Comparison of ENCODE assay signal across 1 cellular context in genomic region chr3:159787191-159787590, GRCh38.
TF ChIP-seq lines count a peak whose summit lies in the region.

No MANE protein-coding gene starts in this region.

TF ChIP-seq in HEK293, 187 proteins besides CTCF, POLR2A, EP300 and RAD21 (continued from another document and continues in another):
- TF ChIP-seq ZNF148 (tag by site-specific recombination; IDR thresholded peaks at IDR 0.05; ENCODE audit: borderline replicate concordance), result no peak
- no peak for TF ChIP-seq ZNF677 (tag by site-specific recombination; IDR thresholded peaks at IDR 0.05)
- 0 out of 2 replicates have a peak, but pooled peaks have one; percentile 12 for TF ChIP-seq ZNF660 (tag by site-specific recombination; IDR thresholded peaks at IDR 0.05)
- TF ChIP-seq ZNF529 (tag by site-specific recombination; IDR thresholded peaks at IDR 0.05; ENCODE audit: insufficient replicate concordance), result no peak
- no peak for TF ChIP-seq ZNF292 (tag by site-specific recombination; IDR thresholded peaks at IDR 0.05; ENCODE audit: borderline replicate concordance, low read depth)
- no peak for TF ChIP-seq PRDM6 (tag by site-specific recombination; IDR thresholded peaks at IDR 0.05)
- no peak for TF ChIP-seq ZNF704 (tag by site-specific recombination; IDR thresholded peaks at IDR 0.05)
- no peak for TF ChIP-seq ZNF133 (tag by site-specific recombination; IDR thresholded peaks at IDR 0.05)
- TF ChIP-seq SP3 (tag by site-specific recombination; IDR thresholded peaks at IDR 0.05), result no peak
- TF ChIP-seq ZNF398 (tag by site-specific recombination; IDR thresholded peaks at IDR 0.05), result no peak
- no peak for TF ChIP-seq ZNF585B (tag by site-specific recombination; IDR thresholded peaks at IDR 0.05)
- no peak for TF ChIP-seq SP2 (tag by site-specific recombination; IDR thresholded peaks at IDR 0.05)
- no peak for TF ChIP-seq ZNF560 (tag by site-specific recombination; IDR thresholded peaks at IDR 0.05; ENCODE audit: borderline replicate concordance)
- TF ChIP-seq ZNF792 (tag by site-specific recombination; IDR thresholded peaks at IDR 0.05), result no peak
- TF ChIP-seq ZNF488 (tag by site-specific recombination; IDR thresholded peaks at IDR 0.05), result no peak
- no peak for TF ChIP-seq AEBP2 (tag by site-specific recombination; IDR thresholded peaks at IDR 0.05; ENCODE audit: borderline replicate concordance)
- no peak for TF ChIP-seq ZNF157 (tag by site-specific recombination; IDR thresholded peaks at IDR 0.05)
- no peak for TF ChIP-seq ZNF146 (tag by site-specific recombination; IDR thresholded peaks at IDR 0.05)
- no peak for TF ChIP-seq ZNF747 (tag by site-specific recombination; IDR thresholded peaks at IDR 0.05)
- no peak for TF ChIP-seq ZNF350 (tag by site-specific recombination; IDR thresholded peaks at IDR 0.05)
- peak; percentile 30; the same call in 1 of the 2 replicates for TF ChIP-seq GLIS1 (tag by site-specific recombination; IDR thresholded peaks at IDR 0.05)
- TF ChIP-seq ZFHX2 (tag by site-specific recombination; conservative IDR thresholded peaks at IDR 0.05), result no peak
- TF ChIP-seq REPIN1 (tag by site-specific recombination; IDR thresholded peaks at IDR 0.05; ENCODE audit: low read depth), result no peak
- no peak for TF ChIP-seq TSHZ1 (tag by site-specific recombination; IDR thresholded peaks at IDR 0.05; ENCODE audit: borderline replicate concordance)
- no peak for TF ChIP-seq ZNF280D (tag by site-specific recombination; IDR thresholded peaks at IDR 0.05)
- 0 out of 2 replicates have a peak, but pooled peaks have one; percentile 6 for TF ChIP-seq OSR2 (tag by site-specific recombination; IDR thresholded peaks at IDR 0.05)
- TF ChIP-seq ZNF600 (tag by site-specific recombination; IDR thresholded peaks at IDR 0.05), result peak; percentile 57
- TF ChIP-seq ZEB2 (tag by site-specific recombination; IDR thresholded peaks at IDR 0.05), result no peak
- no peak for TF ChIP-seq ZNF514 (tag by site-specific recombination; IDR thresholded peaks at IDR 0.05)
- no peak for TF ChIP-seq ZNF202 (tag by site-specific recombination; IDR thresholded peaks at IDR 0.05; ENCODE audit: borderline replicate concordance)
- TF ChIP-seq YY1 (tag by site-specific recombination; IDR thresholded peaks at IDR 0.05), result no peak
- no peak for TF ChIP-seq ZNF626 (tag by site-specific recombination; IDR thresholded peaks at IDR 0.05)
- no peak for TF ChIP-seq ZFP3 (tag by site-specific recombination; IDR thresholded peaks at IDR 0.05; ENCODE audit: low read depth)
- TF ChIP-seq ZBTB6 (tag by site-specific recombination; IDR thresholded peaks at IDR 0.05), result no peak
- no peak for TF ChIP-seq ZSCAN18 (tag by site-specific recombination; IDR thresholded peaks at IDR 0.05)
- TF ChIP-seq GFI1B (tag by site-specific recombination; IDR thresholded peaks at IDR 0.05), result no peak
- TF ChIP-seq ZFP41 (tag by site-specific recombination; IDR thresholded peaks at IDR 0.05; ENCODE audit: borderline replicate concordance), result no peak
